1 cellular context compared by ENCODE assay signal in the genomic region with DNA sequence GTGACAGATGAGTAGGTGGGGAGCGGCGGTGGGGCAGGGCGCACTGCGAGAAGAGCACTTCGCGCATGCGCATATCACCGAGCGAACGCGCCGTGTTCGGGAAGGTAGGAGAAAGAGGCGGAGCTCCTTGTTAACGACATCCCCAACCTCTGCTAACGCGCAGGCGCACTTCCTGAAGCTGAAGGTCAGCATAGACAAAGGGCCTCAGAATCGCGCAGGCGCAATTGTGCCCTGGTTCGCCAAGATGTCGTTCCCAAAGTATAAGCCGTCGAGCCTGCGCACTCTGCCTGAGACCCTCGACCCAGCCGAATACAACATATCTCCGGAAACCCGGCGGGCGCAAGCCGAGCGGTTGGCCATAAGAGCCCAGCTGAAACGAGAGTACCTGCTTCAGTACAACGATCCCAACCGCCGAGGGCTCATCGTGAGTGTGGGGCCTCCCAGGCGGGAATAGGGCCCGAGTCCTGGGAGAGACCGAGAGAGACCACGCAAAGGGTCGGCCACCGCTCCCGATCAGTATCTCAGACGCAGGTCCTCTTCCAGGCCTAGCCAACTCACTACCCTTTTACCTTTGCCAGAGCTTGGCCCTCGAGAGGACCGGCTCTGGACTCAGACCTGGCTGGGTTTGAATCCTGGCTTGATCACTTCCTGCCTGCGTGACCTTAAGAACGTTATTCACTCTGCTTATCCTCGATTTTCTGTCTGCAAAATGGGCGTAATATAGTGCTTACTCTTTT.
TF ChIP-seq lines count a peak whose summit lies in the region.

Gene NDUFB4 (plus strand): TSS at position 221 of the 737 bp plus-strand sequence. CDS start 24 bp downstream, at position 245.

TF ChIP-seq in K562, 482 proteins besides CTCF, POLR2A, EP300 and RAD21 (continued from another document and continues in another):
- TF ChIP-seq GTF2E2 (tag; IDR thresholded peaks at IDR 0.05) (0 out of 2 replicates have a peak, but pooled peaks have one; percentile 6), ZNF398 (CRISPR knock-in tag; IDR thresholded peaks at IDR 0.05) (no peak), ZNF212 (CRISPR knock-in tag; IDR thresholded peaks at IDR 0.05) (no peak), PHF21A (IDR thresholded peaks at IDR 0.05; ENCODE audit: borderline replicate concordance, low read depth) (no peak), TAF1 (IDR thresholded peaks at IDR 0.05; ENCODE audit: control insufficient read depth, extremely low read depth, insufficient read depth, low read length, severe bottlenecking) (peak; percentile 80), TBP (optimal IDR thresholded peaks at IDR 0.05; ENCODE audit: low read depth, low read length) (peak; percentile 52), ZNF431 (CRISPR knock-in tag; IDR thresholded peaks at IDR 0.05) (no peak), ELF1 (tag; IDR thresholded peaks at IDR 0.05) (0 out of 2 replicates have a peak, but pooled peaks have one; percentile 18), HEY1 (CRISPR knock-in tag; IDR thresholded peaks at IDR 0.05; ENCODE audit: borderline replicate concordance) (no peak), ZNF263 (CRISPR knock-in tag; IDR thresholded peaks at IDR 0.05; ENCODE audit: borderline replicate concordance) (no peak), PREB (CRISPR knock-in tag; IDR thresholded peaks at IDR 0.05) (no peak), ETV1 (tag; conservative IDR thresholded peaks at IDR 0.05; ENCODE audit: low read depth) (0 out of 2 replicates have a peak, but pooled peaks have one; percentile 34), SP2 (IDR thresholded peaks at IDR 0.05; ENCODE audit: extremely low read depth, low read depth, low read length, poor library complexity, severe bottlenecking) (no peak), HDAC2 (IDR thresholded peaks at IDR 0.05) (peak; percentile 53; the same call in 1 of the 2 replicates), HOXB6 (CRISPR knock-in tag; IDR thresholded peaks at IDR 0.05; ENCODE audit: borderline replicate concordance) (no peak), ZBTB5 (IDR thresholded peaks at IDR 0.05) (no peak), STAT5B (CRISPR knock-in tag; IDR thresholded peaks at IDR 0.05) (no peak), MLLT1 (IDR thresholded peaks at IDR 0.05) (0 out of 4 replicates have a peak, but pooled peaks of 1 of the 2 experiments have one; percentile 26), NFRKB (IDR thresholded peaks at IDR 0.05; ENCODE audit: low read depth) (peak; percentile 88), LEF1 (IDR thresholded peaks at IDR 0.05) (no peak), KDM1A (IDR thresholded peaks at IDR 0.05) (peak; percentile 59 to 66; a peak in 3 of 4 replicates), ZNF77 (CRISPR knock-in tag; IDR thresholded peaks at IDR 0.05) (no peak), ZNF197 (CRISPR knock-in tag; IDR thresholded peaks at IDR 0.05; ENCODE audit: low read depth) (no peak), ZBTB43 (CRISPR knock-in tag; IDR thresholded peaks at IDR 0.05) (no peak), ZNF146 (CRISPR knock-in tag; IDR thresholded peaks at IDR 0.05; ENCODE audit: unreplicated experiment) (no peak), ATF1 (CRISPR knock-in tag; IDR thresholded peaks at IDR 0.05) (no peak), ATF1 (tag; IDR thresholded peaks at IDR 0.05) (no peak), CCNT2 (IDR thresholded peaks at IDR 0.05; ENCODE audit: borderline replicate concordance, extremely low read depth, insufficient read length, low read depth, low read length) (no peak), ZNF232 (CRISPR knock-in tag; IDR thresholded peaks at IDR 0.05) (no peak), SMARCA5 (IDR thresholded peaks at IDR 0.05) (0 out of 2 replicates have a peak, but pooled peaks have one; percentile 43), NRF1 (conservative IDR thresholded peaks at IDR 0.05 in 1 of 2, IDR thresholded peaks at IDR 0.05 in 1 of 2) (peak; percentile 98), ZBTB7A (IDR thresholded peaks at IDR 0.05; ENCODE audit: borderline replicate concordance, control insufficient read depth, low read depth, low read length) (peak; percentile 51; the same call in 1 of the 2 replicates), HCFC1 (IDR thresholded peaks at IDR 0.05; ENCODE audit: low read depth, low read length) (0 out of 2 replicates have a peak, but pooled peaks have one; percentile 22), CXXC5 (CRISPR knock-in tag; IDR thresholded peaks at IDR 0.05) (peak; percentile 12; the same call in 1 of the 2 replicates), FOXJ3 (CRISPR knock-in tag; IDR thresholded peaks at IDR 0.05) (no peak), ZNF639 (CRISPR knock-in tag; conservative IDR thresholded peaks at IDR 0.05 in 1 of 2, IDR thresholded peaks at IDR 0.05 in 1 of 2) (no peak), PHF20 (IDR thresholded peaks at IDR 0.05; ENCODE audit: partially characterized antibody) (peak; percentile 71), ZSCAN29 (IDR thresholded peaks at IDR 0.05) (no peak), SMARCB1 (IDR thresholded peaks at IDR 0.05; ENCODE audit: insufficient read length, low read depth) (no peak), NR2C2 (CRISPR knock-in tag; IDR thresholded peaks at IDR 0.05) (0 out of 2 replicates have a peak, but pooled peaks have one; percentile 20), NR2C2 (tag; IDR thresholded peaks at IDR 0.05) (peak; percentile 89), MEIS2 (IDR thresholded peaks at IDR 0.05; ENCODE audit: partially characterized antibody) (peak; percentile 96), SMARCE1 (IDR thresholded peaks at IDR 0.05) (0 out of 2 replicates have a peak, but pooled peaks have one; percentile 19), MTA3 (IDR thresholded peaks at IDR 0.05; ENCODE audit: borderline replicate concordance) (no peak), PPARD (CRISPR knock-in tag; IDR thresholded peaks at IDR 0.05) (no peak), SAP30 (IDR thresholded peaks at IDR 0.05; ENCODE audit: borderline replicate concordance, insufficient read depth, low read depth, low read length, poor library complexity, severe bottlenecking) (peak; percentile 47), ZNF316 (IDR thresholded peaks at IDR 0.05) (no peak), RBBP5 (IDR thresholded peaks at IDR 0.05; ENCODE audit: borderline replicate concordance, insufficient read depth, low read length, poor library complexity, severe bottlenecking) (peak; percentile 32), YY1 (IDR thresholded peaks at IDR 0.05; ENCODE audit: borderline replicate concordance in 1 of 3, control insufficient read depth in 1 of 3, extremely low read depth in 1 of 3, insufficient read depth in 3 of 3, insufficient read length in 1 of 3, insufficient replicate concordance in 2 of 3, low read depth in 1 of 3, low read length in 2 of 3) (peak in 1 of 3 experiments; percentile 63), SIN3B (IDR thresholded peaks at IDR 0.05; ENCODE audit: low read depth) (no peak), POLR2H (tag; IDR thresholded peaks at IDR 0.05; ENCODE audit: low read depth) (peak; percentile 48), NR3C1 (CRISPR knock-in tag; IDR thresholded peaks at IDR 0.05) (no peak), NCOA2 (IDR thresholded peaks at IDR 0.05; ENCODE audit: partially characterized antibody in 2 of 2) (no peak)
- TF ChIP-seq, protein P1, sequence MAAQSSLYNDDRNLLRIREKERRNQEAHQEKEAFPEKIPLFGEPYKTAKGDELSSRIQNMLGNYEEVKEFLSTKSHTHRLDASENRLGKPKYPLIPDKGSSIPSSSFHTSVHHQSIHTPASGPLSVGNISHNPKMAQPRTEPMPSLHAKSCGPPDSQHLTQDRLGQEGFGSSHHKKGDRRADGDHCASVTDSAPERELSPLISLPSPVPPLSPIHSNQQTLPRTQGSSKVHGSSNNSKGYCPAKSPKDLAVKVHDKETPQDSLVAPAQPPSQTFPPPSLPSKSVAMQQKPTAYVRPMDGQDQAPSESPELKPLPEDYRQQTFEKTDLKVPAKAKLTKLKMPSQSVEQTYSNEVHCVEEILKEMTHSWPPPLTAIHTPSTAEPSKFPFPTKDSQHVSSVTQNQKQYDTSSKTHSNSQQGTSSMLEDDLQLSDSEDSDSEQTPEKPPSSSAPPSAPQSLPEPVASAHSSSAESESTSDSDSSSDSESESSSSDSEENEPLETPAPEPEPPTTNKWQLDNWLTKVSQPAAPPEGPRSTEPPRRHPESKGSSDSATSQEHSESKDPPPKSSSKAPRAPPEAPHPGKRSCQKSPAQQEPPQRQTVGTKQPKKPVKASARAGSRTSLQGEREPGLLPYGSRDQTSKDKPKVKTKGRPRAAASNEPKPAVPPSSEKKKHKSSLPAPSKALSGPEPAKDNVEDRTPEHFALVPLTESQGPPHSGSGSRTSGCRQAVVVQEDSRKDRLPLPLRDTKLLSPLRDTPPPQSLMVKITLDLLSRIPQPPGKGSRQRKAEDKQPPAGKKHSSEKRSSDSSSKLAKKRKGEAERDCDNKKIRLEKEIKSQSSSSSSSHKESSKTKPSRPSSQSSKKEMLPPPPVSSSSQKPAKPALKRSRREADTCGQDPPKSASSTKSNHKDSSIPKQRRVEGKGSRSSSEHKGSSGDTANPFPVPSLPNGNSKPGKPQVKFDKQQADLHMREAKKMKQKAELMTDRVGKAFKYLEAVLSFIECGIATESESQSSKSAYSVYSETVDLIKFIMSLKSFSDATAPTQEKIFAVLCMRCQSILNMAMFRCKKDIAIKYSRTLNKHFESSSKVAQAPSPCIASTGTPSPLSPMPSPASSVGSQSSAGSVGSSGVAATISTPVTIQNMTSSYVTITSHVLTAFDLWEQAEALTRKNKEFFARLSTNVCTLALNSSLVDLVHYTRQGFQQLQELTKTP (IDR thresholded peaks at IDR 0.05; ENCODE audit: low read depth in 1 of 2, partially characterized antibody in 2 of 2), result no peak
